1 cellular context compared by ENCODE assay signal in genomic region chr22:21761994-21762680, GRCh38.
TF ChIP-seq lines count a peak whose summit lies in the region.

No MANE protein-coding gene starts in this region.

TF ChIP-seq in HepG2, 621 proteins besides CTCF, POLR2A, EP300 and RAD21:
- TF ChIP-seq NCOA1 (CRISPR knock-in tag; IDR thresholded peaks at IDR 0.05) (no peak), RBM22 (optimal IDR thresholded peaks at IDR 0.05; ENCODE audit: low read length) (peak; percentile 61), ZNF660 (CRISPR knock-in tag; IDR thresholded peaks at IDR 0.05; ENCODE audit: borderline replicate concordance, low read depth) (no peak)
